Comparison of ENCODE assay signal across 35 cellular contexts in the genomic region with DNA sequence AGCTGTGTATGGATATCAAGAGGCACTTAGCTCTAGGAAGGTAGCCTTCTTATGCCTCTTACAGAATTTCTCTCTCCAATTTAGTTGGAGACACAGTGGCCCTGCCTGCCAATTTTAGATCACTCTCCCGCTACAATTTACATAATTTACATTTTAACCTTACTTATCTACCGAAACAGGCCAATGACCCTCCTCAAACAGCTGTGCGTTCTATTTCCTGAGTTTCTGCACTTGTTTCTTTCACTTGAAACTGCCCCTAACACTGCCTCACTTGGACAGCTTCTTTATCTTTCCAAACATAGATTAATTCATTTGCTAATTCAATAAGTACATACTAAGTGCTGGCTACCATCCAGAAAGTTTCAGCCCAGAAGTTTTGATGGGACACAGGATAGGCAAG. TPM values are rescaled to one million over a fixed set of nuclear protein-coding genes. Genes with fewer than 3 reads are reported as not detected.
DNase-seq lines count a peak whose midpoint lies in the region; ATAC-seq and TF ChIP-seq lines count a peak whose summit lies in the region.
"Had no signal": no experiment of that assay in that cellular context is flagged by ENCODE, and none has a peak within 500 bp of the region (broad histone marks: within the 10 kb centered on the region; RNA-seq: fewer than 3 reads in every experiment).

No MANE protein-coding gene starts in this region.

- H3K9me3 Mint-ChIP-seq in activated T-cell treated with anti-CD3 and anti-CD28 coated beads, Interleukin-2, amount 50 U/mL, for 24 hours, result no peaks in the 10 kb centered on the region
- H3K9me3 Mint-ChIP-seq in type B pancreatic cell, result no peaks in the 10 kb centered on the region
- no peaks in the 10 kb centered on the region for H3K9me3 Mint-ChIP-seq in activated naive CD4-positive, alpha-beta T cell treated with anti-CD3 and anti-CD28 coated beads for 36 hours
- H3K9me3 Mint-ChIP-seq: activated B cell treated with CpG ODN at 0.5 μM for 24 hours; activated CD4-positive, alpha-beta T cell treated with anti-CD3 and anti-CD28 coated beads, Interleukin-2, amount 10 ng/mL, durations not matched to agents 7 days and 5 days; activated naive CD8-positive, alpha-beta T cell treated with anti-CD3 and anti-CD28 coated beads, Interleukin-2, amount 10 ng/mL, durations not matched to agents 7 days and 5 days; CD8-positive, alpha-beta T cell; IgD-negative memory B cell; natural killer cell treated with Interleukin-12 subunit alpha and Interleukin-12 subunit beta and Interleukin-15 and Interleukin-18, amount 100 ng/mL, for 72 hours; T-cell had no signal

- no peaks in the 10 kb centered on the region for H3K9me2 ChIP-seq in DOHH2 (replicated peaks; ENCODE audit: control insufficient read depth, low read length)

- H3K36me3 ChIP-seq in DOHH2 (ENCODE audit: control insufficient read depth, low read length), result no peaks in the 10 kb centered on the region
- H3K36me3 ChIP-seq: colonic mucosa, gastroesophageal sphincter, sigmoid colon, tibial artery had no signal

- peaks cover 29% of the 10 kb centered on the region for H3K4me1 ChIP-seq in DOHH2 (ENCODE audit: control insufficient read depth, low read length)
- H3K4me1 ChIP-seq: colonic mucosa, gastroesophageal sphincter, psoas muscle, sigmoid colon had no signal

- intact Hi-C loops in activated naive CD4-positive, alpha-beta T cell treated with anti-CD3 and anti-CD28 coated beads for 36 hours (cut with micrococcal nuclease), result no loop called here

- CTCF ChIA-PET in activated naive CD4-positive, alpha-beta T cell treated with anti-CD3 and anti-CD28 coated beads for 36 hours (lab: Charles Lee), result no interaction called here

- no peak overlapping the region for H3K27ac ChIP-seq in DOHH2 (ENCODE audit: low read depth, low read length)
- H3K27ac ChIP-seq: colonic mucosa, gastroesophageal sphincter, GM23248, hepatocyte, psoas muscle, sigmoid colon, tibial artery had no signal

- no peak overlapping the region for H3K4me3 Mint-ChIP-seq in activated T-cell treated with anti-CD3 and anti-CD28 coated beads, Interleukin-2, amount 50 U/mL, for 24 hours
- H3K4me3 Mint-ChIP-seq in type B pancreatic cell, result no peak overlapping the region
- no peak overlapping the region for H3K4me3 Mint-ChIP-seq in activated naive CD4-positive, alpha-beta T cell treated with anti-CD3 and anti-CD28 coated beads for 36 hours
- H3K4me3 Mint-ChIP-seq: activated B cell treated with CpG ODN at 0.5 μM for 24 hours; activated CD4-positive, alpha-beta T cell treated with anti-CD3 and anti-CD28 coated beads, Interleukin-2, amount 10 ng/mL, durations not matched to agents 7 days and 5 days; activated naive CD8-positive, alpha-beta T cell treated with anti-CD3 and anti-CD28 coated beads, Interleukin-2, amount 10 ng/mL, durations not matched to agents 7 days and 5 days; CD8-positive, alpha-beta T cell; IgD-negative memory B cell; natural killer cell treated with Interleukin-12 subunit alpha and Interleukin-12 subunit beta and Interleukin-15 and Interleukin-18, amount 100 ng/mL, for 72 hours; T-cell had no signal

- peak overlapping the region; percentile 19; the same call in 1 of the 2 replicates for H3K4me3 ChIP-seq in DOHH2 (ENCODE audit: low read length)
- H3K4me3 ChIP-seq: colonic mucosa, gastroesophageal sphincter, GM23248, hepatocyte, lung, mucosa of descending colon, psoas muscle, sigmoid colon, tibial artery had no signal

- no peak overlapping the region for H3K27ac Mint-ChIP-seq in activated T-cell treated with anti-CD3 and anti-CD28 coated beads, Interleukin-2, amount 50 U/mL, for 24 hours
- H3K27ac Mint-ChIP-seq in type B pancreatic cell, result no peak overlapping the region
- no peak overlapping the region for H3K27ac Mint-ChIP-seq in activated naive CD4-positive, alpha-beta T cell treated with anti-CD3 and anti-CD28 coated beads for 36 hours
- H3K27ac Mint-ChIP-seq: activated B cell treated with CpG ODN at 0.5 μM for 24 hours; activated CD4-positive, alpha-beta T cell treated with anti-CD3 and anti-CD28 coated beads, Interleukin-2, amount 10 ng/mL, durations not matched to agents 7 days and 5 days; activated naive CD8-positive, alpha-beta T cell treated with anti-CD3 and anti-CD28 coated beads, Interleukin-2, amount 10 ng/mL, durations not matched to agents 7 days and 5 days; CD8-positive, alpha-beta T cell; IgD-negative memory B cell; natural killer cell treated with Interleukin-12 subunit alpha and Interleukin-12 subunit beta and Interleukin-15 and Interleukin-18, amount 100 ng/mL, for 72 hours; T-cell had no signal

- peaks cover 5% of the 10 kb centered on the region for H3K27me3 Mint-ChIP-seq in activated T-cell treated with anti-CD3 and anti-CD28 coated beads, Interleukin-2, amount 50 U/mL, for 24 hours
- H3K27me3 Mint-ChIP-seq in type B pancreatic cell, result peaks cover 17% of the 10 kb centered on the region
- peaks cover 2% of the 10 kb centered on the region for H3K27me3 Mint-ChIP-seq in activated naive CD4-positive, alpha-beta T cell treated with anti-CD3 and anti-CD28 coated beads for 36 hours (ENCODE audit: low read depth)

- H3K36me3 Mint-ChIP-seq in activated T-cell treated with anti-CD3 and anti-CD28 coated beads, Interleukin-2, amount 50 U/mL, for 24 hours (ENCODE audit: low read depth), result no peaks in the 10 kb centered on the region
- H3K36me3 Mint-ChIP-seq in type B pancreatic cell, result no peaks in the 10 kb centered on the region
- H3K36me3 Mint-ChIP-seq in activated naive CD4-positive, alpha-beta T cell treated with anti-CD3 and anti-CD28 coated beads for 36 hours (ENCODE audit: low read depth), result no peaks in the 10 kb centered on the region
- H3K36me3 Mint-ChIP-seq: activated naive CD8-positive, alpha-beta T cell treated with anti-CD3 and anti-CD28 coated beads, Interleukin-2, amount 10 ng/mL, durations not matched to agents 7 days and 5 days; CD8-positive, alpha-beta T cell; natural killer cell treated with Interleukin-12 subunit alpha and Interleukin-12 subunit beta and Interleukin-15 and Interleukin-18, amount 100 ng/mL, for 72 hours; T-cell had no signal

- TF ChIP-seq CTCF in DOHH2 (IDR thresholded peaks at IDR 0.05; ENCODE audit: low read depth, low read length, poor library complexity, severe bottlenecking) (no peak), type B pancreatic cell (conservative IDR thresholded peaks at IDR 0.05) (no peak)

- DNase-seq in KG1 (lab: John Stamatoyannopoulos, UW) (peak; percentile 20), NCI-H510A (lab: John Stamatoyannopoulos, UW) (no peak), type B pancreatic cell (ENCODE audit: extremely low spot score, unreplicated experiment) (no peak)
- no peak for DNase-seq in activated T-cell treated with anti-CD3 and anti-CD28 coated beads, Interleukin-2, amount 50 U/mL, for 24 hours
- DNase-seq in activated naive CD4-positive, alpha-beta T cell treated with anti-CD3 and anti-CD28 coated beads for 36 hours, result no peak
- DNase-seq: activated B cell treated with CpG ODN at 0.5 μM for 24 hours; activated CD4-positive, alpha-beta T cell treated with anti-CD3 and anti-CD28 coated beads, Interleukin-2, amount 10 ng/mL, durations not matched to agents 7 days and 5 days; activated gamma-delta T cell; activated naive CD8-positive, alpha-beta T cell treated with anti-CD3 and anti-CD28 coated beads, Interleukin-2, amount 10 ng/mL, durations not matched to agents 7 days and 5 days; activated T-cell treated with anti-CD3 and anti-CD28 coated beads, Interleukin-2, amount 50 U/mL, for 1 hour; aorta; CD8-positive, alpha-beta T cell; colonic mucosa; DMS 273 treated with DMSO at 0.1 percent for 48 hours; effector CD4-positive, alpha-beta T cell; EL; GM23248; mucosa of descending colon; NCI-H1048; NCI-H1694; occipital lobe; psoas muscle; sigmoid colon; stimulated activated CD4-positive, alpha-beta T cell treated with anti-CD3 and anti-CD28 coated beads, Interleukin-12 subunit alpha, Interleukin-12 subunit beta, amount 100 ng/mL, for 4 hours; stimulated activated CD4-positive, alpha-beta T cell treated with anti-CD3 and anti-CD28 coated beads, Interleukin-4, amount 100 ng/mL, for 1 hour; T-cell; tibial artery had no signal

- H3K9me3 ChIP-seq in DOHH2 (ENCODE audit: control insufficient read depth, insufficient read depth, low read length), result no peaks in the 10 kb centered on the region
- H3K9me3 ChIP-seq: colonic mucosa, gastroesophageal sphincter, mucosa of descending colon, psoas muscle, sigmoid colon, tibial artery had no signal

- H3K4me1 Mint-ChIP-seq in activated T-cell treated with anti-CD3 and anti-CD28 coated beads, Interleukin-2, amount 50 U/mL, for 24 hours (ENCODE audit: low read depth), result peaks cover 7% of the 10 kb centered on the region
- H3K4me1 Mint-ChIP-seq in type B pancreatic cell (ENCODE audit: unreplicated experiment), result peaks cover 18% of the 10 kb centered on the region
- H3K4me1 Mint-ChIP-seq in activated naive CD4-positive, alpha-beta T cell treated with anti-CD3 and anti-CD28 coated beads for 36 hours (ENCODE audit: low read depth), result peaks cover 2% of the 10 kb centered on the region

- no peaks in the 10 kb centered on the region for H3K27me3 ChIP-seq in DOHH2 (ENCODE audit: control insufficient read depth, low read length)
- H3K27me3 ChIP-seq: gastroesophageal sphincter, sigmoid colon, tibial artery had no signal

- no peaks in the 10 kb centered on the region for H3K79me2 ChIP-seq in DOHH2 (ENCODE audit: control insufficient read depth, low read length)
- H3K79me2 ChIP-seq: hepatocyte had no signal

- peak; percentile 41 for ATAC-seq in GM19328 (IDR thresholded peaks at IDR 0.05; ENCODE audit: unreplicated experiment)
- ATAC-seq in GM21529 (IDR thresholded peaks at IDR 0.05; ENCODE audit: unreplicated experiment), result peak; percentile 35
- ATAC-seq: CD8-positive, alpha-beta T cell; gastroesophageal sphincter; mucosa of descending colon; natural killer cell treated with Interleukin-12 subunit alpha and Interleukin-12 subunit beta and Interleukin-15 and Interleukin-18, amount 100 ng/mL, for 72 hours; psoas muscle; T-cell had no signal

- no peaks in the 10 kb centered on the region for H3F3A ChIP-seq in DOHH2 (ENCODE audit: control insufficient read depth, insufficient read depth)

- no peaks in the 10 kb centered on the region for H4K20me1 ChIP-seq in DOHH2 (ENCODE audit: control insufficient read depth, insufficient read depth, low read depth, low read length)

- peak overlapping the region; percentile 41 for H3K4me2 ChIP-seq in DOHH2 (ENCODE audit: low read length)
- H3K4me2 ChIP-seq: hepatocyte had no signal

RNA-seq across cellular contexts. Expression of a gene that starts 52.9 kb away (rescaled TPM):
- total RNA-seq in type B pancreatic cell (ENCODE audit: low replicate concordance), result 61.8 and 90.0 TPM in 2 replicates
- 100 to 1,000 TPM; 117 to 127 TPM for total RNA-seq in activated naive CD4-positive, alpha-beta T cell treated with anti-CD3 and anti-CD28 coated beads for 36 hours
